In the genomic region with DNA sequence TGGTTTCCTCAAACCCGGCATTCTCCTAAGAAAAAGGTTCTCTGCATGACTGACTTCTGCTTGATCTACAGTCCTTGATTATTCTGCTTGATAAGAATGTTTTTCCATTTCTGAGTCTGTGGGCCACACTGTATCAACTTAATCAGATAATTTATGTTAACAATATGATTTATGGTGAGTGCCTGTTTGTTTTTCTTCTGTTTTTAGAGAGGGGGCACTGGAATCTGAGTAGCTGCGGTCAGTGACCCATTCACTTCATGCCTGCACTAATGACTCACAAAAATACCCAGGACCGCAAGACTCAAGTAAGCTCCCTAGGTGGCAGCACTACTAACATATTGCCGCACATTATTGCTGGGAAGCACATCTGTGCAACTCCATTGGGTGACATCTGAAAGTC, we compare ENCODE assay signal across 7 cellular contexts.
A peak's percentile ranks its signal among the peaks of the same experiment; 100 is the strongest.
DNase-seq lines count a peak whose midpoint lies in the region; ATAC-seq and TF ChIP-seq lines count a peak whose summit lies in the region.

No MANE protein-coding gene starts in this region.

- no peak overlapping the region for H3K27ac Mint-ChIP-seq in effector memory CD8-positive, alpha-beta T cell

- no peaks in the 10 kb centered on the region for H3K36me3 Mint-ChIP-seq in effector memory CD8-positive, alpha-beta T cell (ENCODE audit: insufficient read depth)

- H2AFZ ChIP-seq in PC-3 (ENCODE audit: low read length) = no peak overlapping the region

- intact Hi-C loops in PC-3 (cut with micrococcal nuclease) = no loop called here

- BruUV-seq in PC-3 (replicated peaks; lab: Mats Ljungman, UMichigan) = no TSS peak

- peaks cover 4% of the 10 kb centered on the region; the same call in 1 of the 2 replicates for H3K9me3 ChIP-seq in PC-3 (ENCODE audit: low read length)

- POLR2A ChIA-PET in PC-3 (lab: Charles Lee; ENCODE audit: unreplicated experiment) = no interaction called here

- H3K4me1 Mint-ChIP-seq in effector memory CD8-positive, alpha-beta T cell (ENCODE audit: low read depth in 2 of 2) = no peaks in the 10 kb centered on the region

- CTCF ChIA-PET in PC-3 (lab: Charles Lee) = no interaction called here

- H3F3A ChIP-seq in PC-3 (ENCODE audit: low read length, unreplicated experiment) = no peaks in the 10 kb centered on the region

- H3K36me3 ChIP-seq in PC-3 (ENCODE audit: low read depth, low read length) = no peaks in the 10 kb centered on the region

- DNase-seq in PC-3 = peak; percentile 55
- peak; percentile 90 for DNase-seq in kidney tubule cell (ENCODE audit: low spot score)
- DNase-seq in effector memory CD8-positive, alpha-beta T cell = no peak
- DNase-seq in cortex of kidney (lab: John Stamatoyannopoulos, UW) = no peak

- H3K4me2 ChIP-seq in PC-3 (ENCODE audit: low read length) = no peak overlapping the region

- H3K4me3 Mint-ChIP-seq in effector memory CD8-positive, alpha-beta T cell = no peak overlapping the region

- no peaks in the 10 kb centered on the region for H4K20me1 ChIP-seq in PC-3 (ENCODE audit: low read length)

- peak; percentile 53 for TF ChIP-seq CTCF in PC-3 (conservative IDR thresholded peaks at IDR 0.05; ENCODE audit: low read depth, low read length)

- H3K27ac ChIP-seq in PC-3 (ENCODE audit: low read length) = no peak overlapping the region

- no peak overlapping the region for H3K4me3 ChIP-seq in PC-3 (ENCODE audit: low read length)

- H3K9me3 Mint-ChIP-seq in effector memory CD8-positive, alpha-beta T cell = peaks cover 8% of the 10 kb centered on the region in 2 donors

- no peaks in the 10 kb centered on the region for H3K27me3 ChIP-seq in PC-3 (ENCODE audit: low read length)

- H3K9ac ChIP-seq in PC-3 (ENCODE audit: low read length) = no peak overlapping the region

- no peaks in the 10 kb centered on the region for H3K79me2 ChIP-seq in PC-3 (ENCODE audit: low read length)

- peak; percentile 98 for ATAC-seq in GM18868 (IDR thresholded peaks at IDR 0.05; ENCODE audit: unreplicated experiment)
- ATAC-seq in HG02884 (IDR thresholded peaks at IDR 0.05; ENCODE audit: unreplicated experiment) = peak; percentile 86
- ATAC-seq in PC-3 = peak; percentile 90
- no peak for ATAC-seq in effector memory CD8-positive, alpha-beta T cell (replicated peaks)
- ATAC-seq in GM21528 (IDR thresholded peaks at IDR 0.05; ENCODE audit: low FRiP score, unreplicated experiment) = no peak

- H3K9me2 ChIP-seq in PC-3 (replicated peaks; ENCODE audit: low read length) = no peaks in the 10 kb centered on the region

- H3K4me1 ChIP-seq in PC-3 (ENCODE audit: insufficient read depth, low read length) = no peaks in the 10 kb centered on the region

- H3K27me3 Mint-ChIP-seq in effector memory CD8-positive, alpha-beta T cell = no peaks in the 10 kb centered on the region

Comparison
In these comparisons a context has a peak if more than half of its experiments do, and no peak if none do; other contexts are left out.
1. ATAC-seq: peak in GM18868 (single experiment), HG02884 (single experiment) and PC-3 (single experiment); none in effector memory CD8-positive, alpha-beta T cell (single experiment) and GM21528 (single experiment).
2. DNase-seq: peak in PC-3 (single experiment) and kidney tubule cell (single experiment); none in effector memory CD8-positive, alpha-beta T cell (0 of 3) and cortex of kidney (single experiment).